In genomic region chr4:71333960-71334951, GRCh38 we compare ENCODE assay signal across 21 cellular contexts. TPM values are rescaled to one million over a fixed set of nuclear protein-coding genes. Genes with fewer than 3 reads are reported as not detected.
DNase-seq lines count a peak whose midpoint lies in the region; ATAC-seq and TF ChIP-seq lines count a peak whose summit lies in the region.
"Had no signal": no experiment of that assay in that cellular context is flagged by ENCODE, and none has a peak within 500 bp of the region (broad histone marks: within the 10 kb centered on the region; RNA-seq: fewer than 3 reads in every experiment).

No MANE protein-coding gene starts in this region.

- H3K27ac ChIP-seq in effector memory CD4-positive, alpha-beta T cell (ENCODE audit: insufficient read depth, low read length, poor library complexity, severe bottlenecking) = no peak overlapping the region
- no peak overlapping the region for H3K27ac ChIP-seq in Peyer's patch
- H3K27ac ChIP-seq: BLaER1 treated with 17β-estradiol and CSF1 and Interleukin-3, amounts not matched to agents 10 nM and 100 nM; prostate gland had no signal

- H3K9me3 ChIP-seq in effector memory CD4-positive, alpha-beta T cell (ENCODE audit: control insufficient read depth, low read length) = no peaks in the 10 kb centered on the region
- no peaks in the 10 kb centered on the region for H3K9me3 ChIP-seq in Peyer's patch
- H3K9me3 ChIP-seq: BLaER1 treated with 17β-estradiol and CSF1 and Interleukin-3, amounts not matched to agents 10 nM and 100 nM; prostate gland had no signal

- H3K4me3 ChIP-seq in fibroblast of the aortic adventitia (ENCODE audit: low read depth, low read length) (no peak overlapping the region), Peyer's patch (no peak overlapping the region)
- no peak overlapping the region for H3K4me3 ChIP-seq in effector memory CD4-positive, alpha-beta T cell (ENCODE audit: insufficient read depth, low read depth, low read length, poor library complexity, severe bottlenecking)
- H3K4me3 ChIP-seq: BLaER1 treated with 17β-estradiol and CSF1 and Interleukin-3, amounts not matched to agents 10 nM and 100 nM; lung; prostate gland; smooth muscle cell had no signal

- ATAC-seq in HG02970 (IDR thresholded peaks at IDR 0.05; ENCODE audit: low FRiP score, unreplicated experiment) = no peak

- no peak for TF ChIP-seq CTCF in fibroblast of the aortic adventitia (IDR thresholded peaks at IDR 0.05; ENCODE audit: insufficient read depth, low read length)
- no peak for TF ChIP-seq CTCF in Peyer's patch (IDR thresholded peaks at IDR 0.05)

- no peak for TF ChIP-seq POLR2A in Peyer's patch (IDR thresholded peaks at IDR 0.05)

- DNase-seq in HS-27A (ENCODE audit: low read depth) (peak; percentile 33), amniotic epithelial cell (ENCODE audit: low read depth) (peak; percentile 59), fibroblast of the aortic adventitia (ENCODE audit: low read depth) (peak; percentile 35), occipital lobe (lab: John Stamatoyannopoulos, UW) (no peak), Peyer's patch (no peak)
- no peak for DNase-seq in effector memory CD4-positive, alpha-beta T cell
- DNase-seq: activated CD4-positive, alpha-beta T cell treated with anti-CD3 and anti-CD28 coated beads, Interleukin-2, amount 50 U/mL, for 1 hour; activated naive CD4-positive, alpha-beta T cell treated with anti-CD3 and anti-CD28 coated beads for 36 hours; dermis blood vessel endothelial cell; DMS 273 treated with DMSO at 0.1 percent for 48 hours; immature natural killer cell; NCI-H2029 treated with DMSO at 0.1 percent for 48 hours; NCI-H446 treated with DMSO at 0.1 percent for 48 hours; NK-92 treated with Interleukin-12 subunit alpha and Interleukin-12 subunit beta, amount 100 ng/mL, for 24 hours; stimulated activated CD4-positive, alpha-beta T cell treated with anti-CD3 and anti-CD28 coated beads, Interleukin-4, amount 100 ng/mL, for 4 hours; SW 1271 had no signal

- no peaks in the 10 kb centered on the region for H3K36me3 ChIP-seq in effector memory CD4-positive, alpha-beta T cell (ENCODE audit: control insufficient read depth, insufficient read depth, low read length)
- no peaks in the 10 kb centered on the region for H3K36me3 ChIP-seq in Peyer's patch
- H3K36me3 ChIP-seq: BLaER1 treated with 17β-estradiol and CSF1 and Interleukin-3, amounts not matched to agents 10 nM and 100 nM; prostate gland had no signal

- H3K27me3 ChIP-seq in effector memory CD4-positive, alpha-beta T cell (replicated peaks; ENCODE audit: control insufficient read depth, insufficient read depth, low read length, poor library complexity, severe bottlenecking) = no peaks in the 10 kb centered on the region
- H3K27me3 ChIP-seq in Peyer's patch = no peaks in the 10 kb centered on the region
- H3K27me3 ChIP-seq: BLaER1 treated with 17β-estradiol and CSF1 and Interleukin-3, amounts not matched to agents 10 nM and 100 nM had no signal

- no peaks in the 10 kb centered on the region for H3K4me1 ChIP-seq in effector memory CD4-positive, alpha-beta T cell (ENCODE audit: control insufficient read depth, insufficient read depth, low read length, poor library complexity, severe bottlenecking)
- H3K4me1 ChIP-seq in Peyer's patch = no peaks in the 10 kb centered on the region
- H3K4me1 ChIP-seq: prostate gland had no signal

RNA-seq across cellular contexts. Expression of gene SLC4A4, which starts 4.6 kb away (rescaled TPM):
- total RNA-seq in fibroblast of the aortic adventitia (ENCODE audit: low replicate concordance) (2.1 and 2.4 TPM in 2 replicates), occipital lobe (15.6 TPM), Peyer's patch (10 to 100 TPM in 3 of 4 donors, 1 to 10 TPM in 1; 6.6 to 26.8 (median 25.3) TPM)
- total RNA-seq: activated naive CD4-positive, alpha-beta T cell treated with anti-CD3 and anti-CD28 coated beads for 36 hours had no signal

Comparison
In these comparisons a context has a peak if more than half of its experiments do, and no peak if none do; other contexts are left out.
1. DNase-seq: peak in HS-27A (single experiment), amniotic epithelial cell (single experiment) and fibroblast of the aortic adventitia (single experiment); none in occipital lobe (single experiment), effector memory CD4-positive, alpha-beta T cell (0 of 3) and Peyer's patch (0 of 3).